Comparison of ENCODE assay signal across 26 cellular contexts in genomic region chr15:94596707-94597106, GRCh38.
"Had no signal": no experiment of that assay in that cellular context is flagged by ENCODE, and none has a peak within 500 bp of the region (broad histone marks: within the 10 kb centered on the region; RNA-seq: fewer than 3 reads in every experiment).

No MANE protein-coding gene starts in this region.

- DNase-seq: hypothalamus; immature natural killer cell; kidney; left ventricle myocardium inferior; mesendoderm; naive thymus-derived CD4-positive, alpha-beta T cell; ovary; right lobe of liver; stimulated activated CD4-positive, alpha-beta T cell treated with anti-CD3 and anti-CD28 coated beads, Interleukin-1b, Interleukin-23, amount 100 ng/mL, for 48 hours; stimulated activated CD4-positive, alpha-beta T cell treated with anti-CD3 and anti-CD28 coated beads, Interleukin-2, amount 100 ng/mL, for 48 hours; stimulated activated CD4-positive, alpha-beta T cell treated with anti-CD3 and anti-CD28 coated beads, Interleukin-4, amount 100 ng/mL, for 4 hours; stimulated activated CD8-positive, alpha-beta memory T cell treated with anti-CD3 and anti-CD28 coated beads, Interleukin-4, amount 100 ng/mL, for 48 hours; stimulated activated naive CD8-positive, alpha-beta T cell treated with anti-CD3 and anti-CD28 coated beads, Interleukin-15, Interleukin-2, amounts not matched to agents 100 U/mL and 50 U/mL, for 24 hours; stomach; testis; thyroid gland; transverse colon; upper lobe of left lung had no signal

- H3K36me3 ChIP-seq: left ventricle myocardium inferior, ovary, right atrium auricular region, right lobe of liver, stomach, thyroid gland, transverse colon, upper lobe of left lung, vagina had no signal

- H3K9me3 Mint-ChIP-seq: mesothelial cell of epicardium; natural killer cell treated with Interleukin-12 subunit alpha and Interleukin-12 subunit beta and Interleukin-15 and Interleukin-18, amount 100 ng/mL, for 72 hours; stimulated activated memory B cell treated with anti-CD40 and anti-IgM and Interleukin-4, amounts not matched to agents 10 μg/mL and 1 μg/mL and 100 μg/mL, for 72 hours had no signal

- H3K27me3 ChIP-seq: ovary, right atrium auricular region, right lobe of liver, testis, thyroid gland, transverse colon, upper lobe of left lung, vagina had no signal

- H3K4me1 ChIP-seq: left ventricle myocardium inferior, right atrium auricular region, right lobe of liver, stomach, testis, thyroid gland, transverse colon, upper lobe of left lung, vagina had no signal

- H3K4me2 ChIP-seq: smooth muscle cell had no signal

- H3K36me3 Mint-ChIP-seq: immature natural killer cell; mesothelial cell of epicardium; naive thymus-derived CD4-positive, alpha-beta T cell; natural killer cell treated with Interleukin-12 subunit alpha and Interleukin-12 subunit beta and Interleukin-15 and Interleukin-18, amount 100 ng/mL, for 72 hours; stimulated activated memory B cell treated with anti-CD40 and anti-IgM and Interleukin-4, amounts not matched to agents 10 μg/mL and 1 μg/mL and 100 μg/mL, for 72 hours had no signal

- H3K27ac ChIP-seq: left ventricle myocardium inferior, ovary, right atrium auricular region, right lobe of liver, stomach, testis, thyroid gland, transverse colon, upper lobe of left lung, vagina had no signal

- H3K4me3 ChIP-seq: left ventricle myocardium inferior, lung, ovary, right atrium auricular region, right lobe of liver, smooth muscle cell, stomach, testis, thyroid gland, transverse colon, upper lobe of left lung, vagina had no signal

- H3K4me3 Mint-ChIP-seq: immature natural killer cell; mesothelial cell of epicardium; naive thymus-derived CD4-positive, alpha-beta T cell; natural killer cell treated with Interleukin-12 subunit alpha and Interleukin-12 subunit beta and Interleukin-15 and Interleukin-18, amount 100 ng/mL, for 72 hours; stimulated activated memory B cell treated with anti-CD40 and anti-IgM and Interleukin-4, amounts not matched to agents 10 μg/mL and 1 μg/mL and 100 μg/mL, for 72 hours had no signal

- H3K9me3 ChIP-seq: left ventricle myocardium inferior, ovary, right atrium auricular region, right lobe of liver, testis, thyroid gland, transverse colon, upper lobe of left lung, vagina had no signal

- H3K4me1 Mint-ChIP-seq: immature natural killer cell; naive thymus-derived CD4-positive, alpha-beta T cell; stimulated activated memory B cell treated with anti-CD40 and anti-IgM and Interleukin-4, amounts not matched to agents 10 μg/mL and 1 μg/mL and 100 μg/mL, for 72 hours had no signal

- ATAC-seq: naive thymus-derived CD4-positive, alpha-beta T cell; natural killer cell treated with Interleukin-12 subunit alpha and Interleukin-12 subunit beta and Interleukin-15 and Interleukin-18, amount 100 ng/mL, for 72 hours; right lobe of liver; stimulated activated memory B cell treated with anti-CD40 and anti-IgM and Interleukin-4, amounts not matched to agents 10 μg/mL and 1 μg/mL and 100 μg/mL, for 72 hours; stimulated activated naive CD8-positive, alpha-beta T cell treated with anti-CD3 and anti-CD28 coated beads, Interleukin-15, Interleukin-2, amounts not matched to agents 100 U/mL and 50 U/mL, for 24 hours had no signal

- H3K27ac Mint-ChIP-seq: immature natural killer cell; mesothelial cell of epicardium; naive thymus-derived CD4-positive, alpha-beta T cell; natural killer cell treated with Interleukin-12 subunit alpha and Interleukin-12 subunit beta and Interleukin-15 and Interleukin-18, amount 100 ng/mL, for 72 hours; progenitor cell of endocrine pancreas; stimulated activated memory B cell treated with anti-CD40 and anti-IgM and Interleukin-4, amounts not matched to agents 10 μg/mL and 1 μg/mL and 100 μg/mL, for 72 hours had no signal
